In genomic region chr12:117098071-117098360, GRCh38 we compare ENCODE assay signal across 9 cellular contexts. TPM values are rescaled to one million over a fixed set of nuclear protein-coding genes. Genes with fewer than 3 reads are reported as not detected.
DNase-seq lines count a peak whose midpoint lies in the region; ATAC-seq and TF ChIP-seq lines count a peak whose summit lies in the region.
"Had no signal": no experiment of that assay in that cellular context is flagged by ENCODE, and none has a peak within 500 bp of the region (broad histone marks: within the 10 kb centered on the region; RNA-seq: fewer than 3 reads in every experiment).

No MANE protein-coding gene starts in this region.

- H3K27ac Mint-ChIP-seq in activated naive CD8-positive, alpha-beta T cell treated with anti-CD3 and anti-CD28 coated beads, Interleukin-2, amount 50 U/mL, for 24 hours: no peak overlapping the region

- H3K27ac ChIP-seq in heart right ventricle (peak overlapping the region in 7 of 10 donors; percentile 71 to 81 (median 75)), vagina (peak overlapping the region; percentile 30)

- DNase-seq in heart right ventricle (no peak), left ventricle myocardium superior (no peak), vagina (ENCODE audit: extremely low spot score in 2 of 2) (no peak), DMS153 treated with DMSO at 0.1 percent for 48 hours (lab: John Stamatoyannopoulos, UW; ENCODE audit: unreplicated experiment) (no peak), COR-L47 (lab: John Stamatoyannopoulos, UW) (no peak), putamen (ENCODE audit: low spot score) (no peak)
- DNase-seq in activated naive CD8-positive, alpha-beta T cell treated with anti-CD3 and anti-CD28 coated beads, Interleukin-2, amount 50 U/mL, for 24 hours: no peak
- DNase-seq: foreskin fibroblast had no signal

- H3K4me3 Mint-ChIP-seq in activated naive CD8-positive, alpha-beta T cell treated with anti-CD3 and anti-CD28 coated beads, Interleukin-2, amount 50 U/mL, for 24 hours: peak overlapping the region; percentile 76

- peaks cover 22% of the 10 kb centered on the region for H3K27me3 Mint-ChIP-seq in activated naive CD8-positive, alpha-beta T cell treated with anti-CD3 and anti-CD28 coated beads, Interleukin-2, amount 50 U/mL, for 24 hours

- 20 to 21% methylated on average over 3 of the region's 3 CpGs for WGBS in heart right ventricle, 2 donors

- H3K27me3 ChIP-seq in heart right ventricle (peaks cover 0 to 44% (median 18%) of the 10 kb centered on the region in 7 donors), mononuclear cell (ENCODE audit: insufficient read depth, low read length) (no peaks in the 10 kb centered on the region), vagina (no peaks in the 10 kb centered on the region)

- no peaks in the 10 kb centered on the region for H3K36me3 Mint-ChIP-seq in activated naive CD8-positive, alpha-beta T cell treated with anti-CD3 and anti-CD28 coated beads, Interleukin-2, amount 50 U/mL, for 24 hours (ENCODE audit: low read depth)

- no peaks in the 10 kb centered on the region for H3K9me3 Mint-ChIP-seq in activated naive CD8-positive, alpha-beta T cell treated with anti-CD3 and anti-CD28 coated beads, Interleukin-2, amount 50 U/mL, for 24 hours

- no peaks in the 10 kb centered on the region for H3K9me3 ChIP-seq in heart right ventricle
- no peaks in the 10 kb centered on the region for H3K9me3 ChIP-seq in mononuclear cell (ENCODE audit: low read depth, low read length)
- no peaks in the 10 kb centered on the region for H3K9me3 ChIP-seq in vagina

- no peak for TF ChIP-seq POLR2A in vagina (IDR thresholded peaks at IDR 0.05)

- H3K4me1 Mint-ChIP-seq in activated naive CD8-positive, alpha-beta T cell treated with anti-CD3 and anti-CD28 coated beads, Interleukin-2, amount 50 U/mL, for 24 hours: peaks cover 16% of the 10 kb centered on the region

- TF ChIP-seq CTCF in heart right ventricle (IDR thresholded peaks at IDR 0.05) (no peak), vagina (IDR thresholded peaks at IDR 0.05) (no peak)

- intact Hi-C loops in heart right ventricle (cut with DNase I): loop anchor here in 5 of 10 donors (5.0 to 10.0 kb wide), 4 partner anchors 46 to 63 kb away; no protein-coding TSS in a partner anchor
- intact Hi-C loops in left ventricle myocardium superior (cut with micrococcal nuclease): no loop called here
- intact Hi-C loops in vagina (cut with DNase I): no loop called here

- H3K36me3 ChIP-seq in heart right ventricle (no peaks in the 10 kb centered on the region), vagina (no peaks in the 10 kb centered on the region)

- peaks cover 4 to 78% (median 38%) of the 10 kb centered on the region in 9 donors for H3K4me1 ChIP-seq in heart right ventricle
- H3K4me1 ChIP-seq in mononuclear cell (ENCODE audit: insufficient read depth, low read length): peaks cover 28% of the 10 kb centered on the region
- peaks cover 10% of the 10 kb centered on the region for H3K4me1 ChIP-seq in vagina

- H3K4me3 ChIP-seq in heart right ventricle: peak overlapping the region; percentile 62 to 93 (median 79)
- H3K4me3 ChIP-seq in mononuclear cell (ENCODE audit: low read length): peak overlapping the region; percentile 57
- peak overlapping the region; percentile 49 to 54 for H3K4me3 ChIP-seq in vagina

- ATAC-seq in heart right ventricle: no peak
- ATAC-seq in left ventricle myocardium superior: no peak
- ATAC-seq in activated naive CD8-positive, alpha-beta T cell treated with anti-CD3 and anti-CD28 coated beads, Interleukin-2, amount 50 U/mL, for 24 hours: no peak

RNA-seq across cellular contexts. Expression of gene TESC, which starts 1.2 kb away (rescaled TPM):
- total RNA-seq in heart right ventricle (100 to 1,000 TPM in 2 of 10 donors, 10 to 100 TPM in 8; 37.3 to 122 (median 62.8) TPM), left ventricle myocardium superior (115 TPM), mononuclear cell (23.3 TPM), vagina (10.8 TPM)
- 10 to 100 TPM; 63.9 to 83.2 TPM for polyA plus RNA-seq in heart right ventricle
